In genomic region chr5:90510438-90510837, GRCh38 we compare ENCODE assay signal across 26 cellular contexts. TPM values are rescaled to one million over a fixed set of nuclear protein-coding genes. Genes with fewer than 3 reads are reported as not detected.
"Had no signal": no experiment of that assay in that cellular context is flagged by ENCODE, and none has a peak within 500 bp of the region (broad histone marks: within the 10 kb centered on the region; RNA-seq: fewer than 3 reads in every experiment).

No MANE protein-coding gene starts in this region.

- DNase-seq: colonic mucosa; cortex of kidney; dermis blood vessel endothelial cell; dorsolateral prefrontal cortex; effector CD4-positive, alpha-beta T cell; effector CD8-positive, alpha-beta T cell; effector memory CD4-positive, alpha-beta T cell; effector memory CD8-positive, alpha-beta T cell; endodermal cell; erythroblast; esophagus squamous epithelium; foreskin fibroblast; foreskin keratinocyte; gastrocnemius medialis; glutamatergic neuron; head of caudate nucleus; heart left ventricle; heart right ventricle had no signal

- H3K27ac ChIP-seq: colonic mucosa, coronary artery, dorsolateral prefrontal cortex, epithelial cell of prostate, esophagus muscularis mucosa, esophagus squamous epithelium, foreskin keratinocyte, gastrocnemius medialis, gastroesophageal sphincter, heart left ventricle, heart right ventricle had no signal

- H3K4me3 ChIP-seq: colonic mucosa, coronary artery, dorsolateral prefrontal cortex, esophagus muscularis mucosa, esophagus squamous epithelium, gastrocnemius medialis, gastroesophageal sphincter, heart left ventricle, heart right ventricle had no signal

- H3K9me3 ChIP-seq: colonic mucosa, esophagus muscularis mucosa, esophagus squamous epithelium, gastrocnemius medialis, gastroesophageal sphincter, heart left ventricle, heart right ventricle had no signal

- ATAC-seq: effector memory CD8-positive, alpha-beta T cell; esophagus mucosa; foreskin keratinocyte; gastrocnemius medialis; gastroesophageal sphincter; heart left ventricle; heart right ventricle had no signal

- H3K4me1 ChIP-seq: colonic mucosa, esophagus muscularis mucosa, esophagus squamous epithelium, foreskin keratinocyte, gastrocnemius medialis, gastroesophageal sphincter, heart left ventricle, heart right ventricle had no signal

- FAIRE-seq: colon, endometrium, endothelial cell of umbilical vein had no signal

- H3K27me3 ChIP-seq: colonic mucosa, dorsolateral prefrontal cortex, esophagus muscularis mucosa, esophagus squamous epithelium, foreskin keratinocyte, gastrocnemius medialis, gastroesophageal sphincter, heart left ventricle, heart right ventricle had no signal

- H3K36me3 ChIP-seq: colonic mucosa, esophagus muscularis mucosa, gastrocnemius medialis, gastroesophageal sphincter had no signal

RNA-seq across cellular contexts. Expression of gene ADGRV1, which starts 48.2 kb away (rescaled TPM):
- polyA plus RNA-seq: heart left ventricle had no signal
